Comparison of ENCODE assay signal across 19 cellular contexts in the genomic region with DNA sequence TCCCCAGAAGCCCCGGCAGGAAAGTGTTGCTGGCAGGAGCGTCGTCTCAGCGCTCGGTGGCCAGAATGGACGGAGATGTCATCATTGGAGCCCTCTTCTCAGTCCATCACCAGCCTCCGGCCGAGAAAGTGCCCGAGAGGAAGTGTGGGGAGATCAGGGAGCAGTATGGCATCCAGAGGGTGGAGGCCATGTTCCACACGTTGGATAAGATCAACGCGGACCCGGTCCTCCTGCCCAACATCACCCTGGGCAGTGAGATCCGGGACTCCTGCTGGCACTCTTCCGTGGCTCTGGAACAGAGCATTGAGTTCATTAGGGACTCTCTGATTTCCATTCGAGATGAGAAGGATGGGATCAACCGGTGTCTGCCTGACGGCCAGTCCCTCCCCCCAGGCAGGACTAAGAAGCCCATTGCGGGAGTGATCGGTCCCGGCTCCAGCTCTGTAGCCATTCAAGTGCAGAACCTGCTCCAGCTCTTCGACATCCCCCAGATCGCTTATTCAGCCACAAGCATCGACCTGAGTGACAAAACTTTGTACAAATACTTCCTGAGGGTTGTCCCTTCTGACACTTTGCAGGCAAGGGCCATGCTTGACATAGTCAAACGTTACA. TPM values are rescaled to one million over a fixed set of nuclear protein-coding genes. Genes with fewer than 3 reads are reported as not detected.
A peak's percentile ranks its signal among the peaks of the same experiment; 100 is the strongest.
DNase-seq lines count a peak whose midpoint lies in the region; ATAC-seq lines count a peak whose summit lies in the region.
"Had no signal": no experiment of that assay in that cellular context is flagged by ENCODE, and none has a peak within 500 bp of the region (broad histone marks: within the 10 kb centered on the region; RNA-seq: fewer than 3 reads in every experiment).

No MANE protein-coding gene starts in this region.

- H3K4me3 ChIP-seq in iPS-18a (ENCODE audit: low read length): peak overlapping the region; percentile 83
- H3K4me3 ChIP-seq in trophoblast cell (ENCODE audit: low read depth, low read length): no peak overlapping the region
- H3K4me3 ChIP-seq in mesendoderm (ENCODE audit: low read length): no peak overlapping the region
- H3K4me3 ChIP-seq: GM23248, SJCRH30 had no signal

- H3K18ac ChIP-seq in trophoblast cell (ENCODE audit: low read length) (no peak overlapping the region), mesendoderm (ENCODE audit: low read length) (no peak overlapping the region)

- no peak overlapping the region for H4K91ac ChIP-seq in trophoblast cell (ENCODE audit: low read depth, low read length)

- WGBS in trophoblast cell (ENCODE audit: extremely low coverage, insufficient coverage, insufficient read length): no CpG with 5 or more reads among the region's 25 CpGs
- WGBS in mesendoderm (ENCODE audit: extremely low coverage, insufficient coverage, low lambda C conversion rate): no CpG with 5 or more reads among the region's 25 CpGs

- no peak overlapping the region for H3K4me2 ChIP-seq in trophoblast cell (ENCODE audit: low read length)
- no peak overlapping the region for H3K4me2 ChIP-seq in mesendoderm (ENCODE audit: low read length)

- DNase-seq in activated effector memory CD4-positive, alpha-beta T cell treated with anti-CD3 and anti-CD28 coated beads, Interleukin-2, amount 50 U/mL, for 16 hours: peak; percentile 52
- DNase-seq in activated effector memory CD4-positive, alpha-beta T cell treated with Interleukin-2 at 50 U/mL for 16 hours: no peak
- DNase-seq in cerebellum (ENCODE audit: low spot score) (peak; percentile 49), trophoblast cell (no peak), mesendoderm (no peak)
- DNase-seq: Calu3; CD4-positive, CD25-positive, alpha-beta regulatory T cell; DMS79 treated with DMSO at 0.1 percent for 48 hours; GF-D8; GM23248; Karpas-422; NCI-H1105 treated with DMSO at 0.1 percent for 48 hours; NCI-H187; NCI-H524 treated with DMSO at 0.1 percent for 48 hours; SJCRH30 had no signal

- H4K8ac ChIP-seq in trophoblast cell (ENCODE audit: low read depth, low read length) (no peak overlapping the region), mesendoderm (ENCODE audit: low read depth, low read length) (no peak overlapping the region)

- no peak overlapping the region for H3K56ac ChIP-seq in mesendoderm (ENCODE audit: low read length)

- H3K27me3 ChIP-seq in iPS-18a (ENCODE audit: control insufficient read depth, insufficient read depth, low read length): peaks cover 51% of the 10 kb centered on the region
- no peaks in the 10 kb centered on the region for H3K27me3 ChIP-seq in trophoblast cell (ENCODE audit: insufficient read depth, low read length)
- no peaks in the 10 kb centered on the region for H3K27me3 ChIP-seq in mesendoderm (ENCODE audit: insufficient read depth, low read length, poor library complexity)
- H3K27me3 ChIP-seq: SJCRH30 had no signal

- no peaks in the 10 kb centered on the region for H3K79me1 ChIP-seq in trophoblast cell (ENCODE audit: low read length)
- no peaks in the 10 kb centered on the region for H3K79me1 ChIP-seq in mesendoderm (ENCODE audit: low read length)

- no peaks in the 10 kb centered on the region for H3K36me3 ChIP-seq in iPS-18a (ENCODE audit: control insufficient read depth, low read depth, low read length)
- H3K36me3 ChIP-seq in trophoblast cell (ENCODE audit: control insufficient read depth in 1 of 2, insufficient read depth in 2 of 2, low read length in 2 of 2): no peaks in the 10 kb centered on the region
- no peaks in the 10 kb centered on the region for H3K36me3 ChIP-seq in mesendoderm (ENCODE audit: control insufficient read depth, insufficient read depth, low read length)
- H3K36me3 ChIP-seq: SJCRH30 had no signal

- H2BK5ac ChIP-seq in trophoblast cell (ENCODE audit: low read depth, low read length, poor library complexity) (no peak overlapping the region), mesendoderm (ENCODE audit: low read length) (no peak overlapping the region)

- H3K4ac ChIP-seq in trophoblast cell (ENCODE audit: low read depth, low read length) (no peak overlapping the region), mesendoderm (ENCODE audit: low read depth, low read length) (no peak overlapping the region)

- H3K9me3 ChIP-seq in iPS-18a (ENCODE audit: control insufficient read depth, low read depth, low read length) (no peaks in the 10 kb centered on the region), trophoblast cell (ENCODE audit: insufficient read depth, low read depth, low read length) (no peaks in the 10 kb centered on the region)
- H3K9me3 ChIP-seq: SJCRH30 had no signal

- ATAC-seq in HG02840 (IDR thresholded peaks at IDR 0.05; ENCODE audit: low FRiP score, unreplicated experiment): no peak

- H3K14ac ChIP-seq in trophoblast cell (ENCODE audit: low read length): no peak overlapping the region

- H3K27ac ChIP-seq in iPS-18a (ENCODE audit: low read length): no peak overlapping the region
- H3K27ac ChIP-seq in temporal lobe (ENCODE audit: low read depth, low read length): peak overlapping the region; percentile 45
- no peak overlapping the region for H3K27ac ChIP-seq in trophoblast cell (ENCODE audit: low read depth, low read length)
- H3K27ac ChIP-seq in mesendoderm (ENCODE audit: low read depth, low read length): no peak overlapping the region
- H3K27ac ChIP-seq: GM23248, RWPE1, SJCRH30 had no signal

- H3K9ac ChIP-seq in iPS-18a (ENCODE audit: low read length) (no peak overlapping the region), trophoblast cell (ENCODE audit: low read length) (no peak overlapping the region), mesendoderm (ENCODE audit: low read length) (no peak overlapping the region)
- H3K9ac ChIP-seq: GM23248 had no signal

- no peak overlapping the region for H4K5ac ChIP-seq in mesendoderm (ENCODE audit: low read length)

- H4K12ac ChIP-seq in trophoblast cell (ENCODE audit: low read depth, low read length): no peak overlapping the region

- H2AFZ ChIP-seq in trophoblast cell (ENCODE audit: insufficient read depth, low read length, poor library complexity): no peak overlapping the region
- H2AFZ ChIP-seq: GM23248 had no signal

- H2BK120ac ChIP-seq in trophoblast cell (ENCODE audit: insufficient read depth, low read length, poor library complexity): no peak overlapping the region
- H2BK120ac ChIP-seq in mesendoderm (ENCODE audit: low read depth, low read length): no peak overlapping the region

- no peaks in the 10 kb centered on the region for H3K4me1 ChIP-seq in iPS-18a (ENCODE audit: control insufficient read depth, low read depth, low read length)
- H3K4me1 ChIP-seq in trophoblast cell (ENCODE audit: control insufficient read depth in 1 of 2, insufficient read depth in 2 of 2, low read length in 2 of 2): peaks cover 2 to 6% of the 10 kb centered on the region in 2 experiments
- no peaks in the 10 kb centered on the region for H3K4me1 ChIP-seq in mesendoderm (ENCODE audit: control insufficient read depth, low read depth, low read length)
- H3K4me1 ChIP-seq: SJCRH30 had no signal

- H3K23ac ChIP-seq in trophoblast cell (ENCODE audit: low read length) (no peak overlapping the region), mesendoderm (ENCODE audit: low read length) (no peak overlapping the region)

- H2BK15ac ChIP-seq in mesendoderm (replicated peaks; ENCODE audit: low read depth): no peak overlapping the region

- H2BK12ac ChIP-seq in trophoblast cell (ENCODE audit: low read length): no peak overlapping the region

- H2AK5ac ChIP-seq in trophoblast cell (ENCODE audit: low read length): no peak overlapping the region
- H2AK5ac ChIP-seq in mesendoderm (ENCODE audit: low read length): no peak overlapping the region

- H3K79me2 ChIP-seq in trophoblast cell (ENCODE audit: control insufficient read depth, insufficient read depth, low read length, poor library complexity) (no peaks in the 10 kb centered on the region), mesendoderm (ENCODE audit: control insufficient read depth, insufficient read depth, low read length) (no peaks in the 10 kb centered on the region)

RNA-seq across cellular contexts. Expression of gene GRM1, which starts 0.8 kb away (rescaled TPM):
- total RNA-seq in cerebellum (28.9 TPM), temporal lobe (12.8 TPM)
- polyA plus RNA-seq in trophoblast cell (2013): 0.14 and 0.15 TPM in 2 replicates
- polyA plus RNA-seq in mesendoderm (2013, experiment 1 of 2): 0.13 TPM
- 0.17 TPM for polyA plus RNA-seq in mesendoderm (2013, experiment 2 of 2)
- total RNA-seq: Calu3; CD4-positive, CD25-positive, alpha-beta regulatory T cell; GM23248; SJCRH30 had no signal
- polyA plus RNA-seq: GM23248 had no signal

Comparison
In these comparisons a context has a peak if more than half of its experiments do, and no peak if none do; other contexts are left out.
1. DNase-seq: peak in activated effector memory CD4-positive, alpha-beta T cell treated with anti-CD3 and anti-CD28 coated beads, Interleukin-2, amount 50 U/mL, for 16 hours (single experiment) and cerebellum (single experiment); none in activated effector memory CD4-positive, alpha-beta T cell treated with Interleukin-2 at 50 U/mL for 16 hours (single experiment), trophoblast cell (0 of 2) and mesendoderm (single experiment).